In the genomic region with DNA sequence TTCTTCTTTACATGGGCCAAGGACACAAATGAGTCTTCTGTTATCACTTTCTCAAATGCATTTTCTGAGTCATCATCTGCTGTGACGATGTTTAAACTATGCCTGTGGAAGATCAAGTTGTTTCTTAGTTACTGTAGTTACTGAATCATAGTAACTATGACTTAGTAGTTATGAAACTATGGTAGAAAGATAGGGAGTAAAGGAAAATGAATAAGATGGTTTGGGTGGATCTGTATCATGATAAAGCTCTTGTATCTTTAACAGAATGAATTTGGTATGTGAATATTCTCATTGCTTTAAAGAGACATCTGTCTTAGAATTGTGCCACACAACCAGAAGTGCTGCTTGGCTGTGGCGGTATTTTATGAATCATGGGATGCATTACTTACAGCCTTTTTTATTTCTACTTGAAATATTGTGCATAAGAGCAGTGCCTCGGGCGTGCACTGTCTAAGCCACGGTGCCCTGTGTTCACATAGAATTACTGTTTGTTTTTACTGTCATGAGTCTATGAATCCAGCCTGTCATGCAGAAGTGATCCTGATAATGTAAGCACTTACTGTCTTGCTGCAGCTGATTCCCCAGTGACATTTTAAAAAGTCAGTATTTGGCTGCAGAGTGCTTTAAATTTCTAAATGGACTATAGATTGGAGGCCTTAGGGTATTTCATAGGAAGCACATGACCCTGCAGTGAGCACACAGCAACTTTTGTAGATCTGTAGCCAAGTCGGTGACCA, we compare ENCODE assay signal across 8 cellular contexts.
DNase-seq lines count a peak whose midpoint lies in the region; ATAC-seq, FAIRE-seq and TF ChIP-seq lines count a peak whose summit lies in the region.

No MANE protein-coding gene starts in this region.

- intact Hi-C loops in lower lobe of right lung (cut with DNase I): no loop called here

- no peak for TF ChIP-seq CTCF in astrocyte (IDR thresholded peaks at IDR 0.05; ENCODE audit: insufficient read depth, low read depth, low read length)
- no peak for TF ChIP-seq CTCF in lower lobe of right lung (IDR thresholded peaks at IDR 0.05)

- H3K4me3 ChIP-seq in astrocyte (ENCODE audit: insufficient read depth, low read depth, low read length) (no peak overlapping the region), lower lobe of right lung (no peak overlapping the region)

- ATAC-seq in lower lobe of right lung (peak in 1 of 2 donors; percentile 73), HG03571 (IDR thresholded peaks at IDR 0.05; ENCODE audit: unreplicated experiment) (no peak), GM19035 (IDR thresholded peaks at IDR 0.05; ENCODE audit: unreplicated experiment) (no peak)

- H3K4me1 ChIP-seq in astrocyte (ENCODE audit: insufficient read depth, low read length) (peaks cover 40% of the 10 kb centered on the region), lower lobe of right lung (peaks cover 11% of the 10 kb centered on the region)

- H3K36me3 ChIP-seq in astrocyte (ENCODE audit: insufficient read depth, low read length): no peaks in the 10 kb centered on the region
- H3K36me3 ChIP-seq in lower lobe of right lung: peaks cover 7% of the 10 kb centered on the region

- FAIRE-seq in astrocyte (lab: Jason Lieb, UNC): peak; percentile 45

- H3K9me3 ChIP-seq in astrocyte (ENCODE audit: insufficient read depth, low read depth, low read length) (no peaks in the 10 kb centered on the region), lower lobe of right lung (no peaks in the 10 kb centered on the region)

- peak overlapping the region; percentile 56 for H3K27ac Mint-ChIP-seq in astrocyte (ENCODE audit: unreplicated experiment)

- no peak overlapping the region for H2AFZ ChIP-seq in astrocyte (ENCODE audit: low read depth, low read length)

- H3K36me3 Mint-ChIP-seq in astrocyte (ENCODE audit: low read depth, unreplicated experiment): peaks cover under 1% of the 10 kb centered on the region

- H4K20me1 ChIP-seq in astrocyte (ENCODE audit: insufficient read depth, low read length): no peaks in the 10 kb centered on the region

- H3K4me3 Mint-ChIP-seq in astrocyte (ENCODE audit: unreplicated experiment): no peak overlapping the region

- H3K27ac ChIP-seq in astrocyte (ENCODE audit: low read depth, low read length) (peak overlapping the region; percentile 90), lower lobe of right lung (peak overlapping the region; percentile 9)

- peaks cover 12% of the 10 kb centered on the region for H3K79me2 ChIP-seq in astrocyte (ENCODE audit: insufficient read depth, low read length)

- peak; percentile 76 for DNase-seq in A172 (ENCODE audit: low spot score)
- DNase-seq in HT-29 (ENCODE audit: low spot score): peak; percentile 24
- DNase-seq in astrocyte (ENCODE audit: low read depth): peak; percentile 96
- DNase-seq in lower lobe of right lung: no peak
- DNase-seq in OCI-M2 (lab: John Stamatoyannopoulos, UW; ENCODE audit: unreplicated experiment): no peak
- no peak for DNase-seq in Ammon's horn (ENCODE audit: low spot score)

- H3K9ac ChIP-seq in astrocyte (ENCODE audit: low read length): peak overlapping the region; percentile 72

- H3K4me1 Mint-ChIP-seq in astrocyte (ENCODE audit: low read depth, unreplicated experiment): peaks cover 47% of the 10 kb centered on the region

- H3K27me3 Mint-ChIP-seq in astrocyte (ENCODE audit: low read depth, unreplicated experiment): no peaks in the 10 kb centered on the region

- H3K27me3 ChIP-seq in astrocyte (ENCODE audit: insufficient read depth, low read length) (no peaks in the 10 kb centered on the region), lower lobe of right lung (ENCODE audit: low read depth) (no peaks in the 10 kb centered on the region)

- H3K4me2 ChIP-seq in astrocyte (ENCODE audit: low read length): peak overlapping the region; percentile 66

- no peaks in the 10 kb centered on the region for H3K9me3 Mint-ChIP-seq in astrocyte (ENCODE audit: unreplicated experiment)

Comparison
In these comparisons a context has a peak if more than half of its experiments do, and no peak if none do; other contexts are left out.
1. DNase-seq: peak in A172 (single experiment), HT-29 (single experiment) and astrocyte (single experiment); none in lower lobe of right lung (single experiment), OCI-M2 (single experiment) and Ammon's horn (single experiment).